Comparison of ENCODE assay signal across 9 cellular contexts in the genomic region with DNA sequence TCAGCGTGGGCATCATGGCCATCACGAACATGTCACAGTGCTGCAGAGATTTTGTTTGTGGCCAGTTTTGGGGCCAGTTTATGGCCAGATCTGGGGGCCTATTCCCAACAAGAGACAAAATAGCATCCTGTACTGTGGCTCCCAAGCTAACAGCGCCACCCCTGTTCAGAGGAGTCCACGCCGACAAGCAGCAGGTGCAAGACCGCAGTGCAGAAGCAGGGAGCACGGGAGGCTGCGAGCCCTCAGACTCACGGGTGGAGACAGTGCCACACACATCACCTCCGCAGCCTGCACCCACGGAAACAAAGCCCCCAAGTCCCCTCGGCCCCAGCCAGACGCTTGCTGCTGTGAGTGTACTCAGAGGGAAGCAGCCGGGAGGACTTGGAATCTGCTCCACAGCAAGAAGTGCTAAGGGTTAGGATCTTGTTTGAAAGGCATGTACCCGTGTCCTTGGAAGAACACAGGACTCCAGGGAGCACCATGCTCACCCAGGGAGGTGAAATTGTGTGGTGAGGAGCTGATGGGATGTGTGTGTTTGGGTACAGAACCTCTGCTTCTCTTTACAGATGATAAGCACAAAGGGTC. TPM values are rescaled to one million over a fixed set of nuclear protein-coding genes. Genes with fewer than 3 reads are reported as not detected.
DNase-seq lines count a peak whose midpoint lies in the region; ATAC-seq and TF ChIP-seq lines count a peak whose summit lies in the region.
"Had no signal": no experiment of that assay in that cellular context is flagged by ENCODE, and none has a peak within 500 bp of the region (broad histone marks: within the 10 kb centered on the region; RNA-seq: fewer than 3 reads in every experiment).

No MANE protein-coding gene starts in this region.

- no peaks in the 10 kb centered on the region for H3K27me3 ChIP-seq in left lung
- H3K27me3 ChIP-seq in testis = no peaks in the 10 kb centered on the region

- POLR2A ChIA-PET in HEK293T (lab: Yijun Ruan, JAX) = no interaction called here

- no peak for TF ChIP-seq POLR2A in testis (IDR thresholded peaks at IDR 0.05)

- H3K27ac ChIP-seq in left lung = no peak overlapping the region
- H3K27ac ChIP-seq in testis = no peak overlapping the region
- H3K27ac ChIP-seq: SK-N-MC had no signal

- H3K4me3 ChIP-seq in left lung (no peak overlapping the region), testis (no peak overlapping the region)
- H3K4me3 ChIP-seq: SK-N-MC had no signal

- peak; percentile 34 for ATAC-seq in left lung
- no peak for ATAC-seq in left lobe of liver

- DNase-seq in EL (peak; percentile 14), HEK293T (ENCODE audit: extremely low spot score) (peak; percentile 44), left lung (no peak), DMS79 treated with DMSO at 0.1 percent for 48 hours (lab: John Stamatoyannopoulos, UW) (no peak), left lobe of liver (ENCODE audit: low spot score) (no peak), testis (no peak)
- peak; percentile 12 for DNase-seq in activated effector memory CD4-positive, alpha-beta T cell treated with Interleukin-2 at 50 U/mL for 16 hours
- DNase-seq: kidney glomerular epithelial cell had no signal

- intact Hi-C loops in left lung (cut with DNase I) = no loop called here
- intact Hi-C loops in testis (cut with DNase I; ENCODE audit: low total_unique reads) = no loop called here

- no peaks in the 10 kb centered on the region for H3K9me3 ChIP-seq in left lung
- no peaks in the 10 kb centered on the region for H3K9me3 ChIP-seq in testis

- H3K4me1 ChIP-seq in left lung (no peaks in the 10 kb centered on the region), testis (no peaks in the 10 kb centered on the region)

- CTCF ChIA-PET in HEK293T (lab: Yijun Ruan, JAX) = interaction anchor here (0.5 to 1.0 kb wide), 5 partner anchors 9 to 970 kb away, joined by 3 read pairs; no protein-coding TSS in a partner anchor

- no peak for TF ChIP-seq CTCF in left lung (IDR thresholded peaks at IDR 0.05)
- TF ChIP-seq CTCF in testis (IDR thresholded peaks at IDR 0.05) = no peak

- 69 to 81% methylated on average over 4 to 15 of the region's 15 CpGs for WGBS in testis, 2 donors

- H3K36me3 ChIP-seq in left lung (no peaks in the 10 kb centered on the region), testis (ENCODE audit: low read depth, missing control alignments) (no peaks in the 10 kb centered on the region)

TF ChIP-seq in HEK293T, 16 proteins besides CTCF, POLR2A, EP300 and RAD21:
- TF ChIP-seq FOXM1 (IDR thresholded peaks at IDR 0.05; ENCODE audit: borderline replicate concordance) = no peak
- TF ChIP-seq FOXA1 (IDR thresholded peaks at IDR 0.05) = no peak
- no peak for TF ChIP-seq ZNF384 (IDR thresholded peaks at IDR 0.05)
- no peak for TF ChIP-seq TARDBP (IDR thresholded peaks at IDR 0.05)
- TF ChIP-seq, protein P1, sequence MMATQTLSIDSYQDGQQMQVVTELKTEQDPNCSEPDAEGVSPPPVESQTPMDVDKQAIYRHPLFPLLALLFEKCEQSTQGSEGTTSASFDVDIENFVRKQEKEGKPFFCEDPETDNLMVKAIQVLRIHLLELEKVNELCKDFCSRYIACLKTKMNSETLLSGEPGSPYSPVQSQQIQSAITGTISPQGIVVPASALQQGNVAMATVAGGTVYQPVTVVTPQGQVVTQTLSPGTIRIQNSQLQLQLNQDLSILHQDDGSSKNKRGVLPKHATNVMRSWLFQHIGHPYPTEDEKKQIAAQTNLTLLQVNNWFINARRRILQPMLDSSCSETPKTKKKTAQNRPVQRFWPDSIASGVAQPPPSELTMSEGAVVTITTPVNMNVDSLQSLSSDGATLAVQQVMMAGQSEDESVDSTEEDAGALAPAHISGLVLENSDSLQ (IDR thresholded peaks at IDR 0.05) = no peak
- TF ChIP-seq SP1 (IDR thresholded peaks at IDR 0.05) = no peak
- TF ChIP-seq LEF1 (IDR thresholded peaks at IDR 0.05; ENCODE audit: borderline replicate concordance) = no peak
- TF ChIP-seq HDGF (IDR thresholded peaks at IDR 0.05; ENCODE audit: borderline replicate concordance) = no peak
- no peak for TF ChIP-seq SUZ12 (IDR thresholded peaks at IDR 0.05)
- TF ChIP-seq ELF4 (IDR thresholded peaks at IDR 0.05) = no peak
- TF ChIP-seq L3MBTL2 (conservative IDR thresholded peaks at IDR 0.05) = no peak

RNA-seq across cellular contexts. Expression of a gene that starts 7.1 kb away (rescaled TPM):
- total RNA-seq in left lung (under 1 TPM; 0.55 to 0.67 TPM), left lobe of liver (4.1 TPM), testis (100 to 1,000 TPM in 1 of 2 donors, 10 to 100 TPM in 1; 81.3 to 107 TPM)
- polyA plus RNA-seq in testis (ENCODE audit: insufficient read depth, low read depth, low replicate concordance) = 350 TPM

RNA-seq across cellular contexts. Expression of a gene that starts 34.0 kb away (rescaled TPM):
- total RNA-seq in left lung (10 to 100 TPM; 31.5 to 34.7 TPM), left lobe of liver (15.1 TPM), testis (10 to 100 TPM; 55.6 to 60.2 TPM)
- polyA plus RNA-seq in testis (ENCODE audit: insufficient read depth, low read depth, low replicate concordance) = 114 TPM

Comparison
In these comparisons a context has a peak if more than half of its experiments do, and no peak if none do; other contexts are left out.
1. DNase-seq: peak in EL (single experiment), HEK293T (single experiment) and activated effector memory CD4-positive, alpha-beta T cell treated with Interleukin-2 at 50 U/mL for 16 hours (single experiment); none in left lung (0 of 2), DMS79 treated with DMSO at 0.1 percent for 48 hours (single experiment), left lobe of liver (single experiment) and testis (single experiment).
2. RNA of a gene that starts 7.1 kb away (total RNA-seq): 81.3 to 107 TPM in testis; 4.1 TPM in left lobe of liver (single experiment) and 0.55 to 0.67 TPM in left lung; every median in the first group is over 10 times any median in the second.